In genomic region chr13:46640843-46641242, GRCh38 we compare ENCODE assay signal across 10 cellular contexts.
DNase-seq lines count a peak whose midpoint lies in the region; ATAC-seq and TF ChIP-seq lines count a peak whose summit lies in the region.
"Had no signal": no experiment of that assay in that cellular context is flagged by ENCODE, and none has a peak within 500 bp of the region (broad histone marks: within the 10 kb centered on the region; RNA-seq: fewer than 3 reads in every experiment).

No MANE protein-coding gene starts in this region.

- no peak overlapping the region for H3K27ac Mint-ChIP-seq in activated T-cell treated with anti-CD3 and anti-CD28 coated beads, Interleukin-2, amount 50 U/mL, for 24 hours

- intact Hi-C loops in left ventricle myocardium superior (cut with micrococcal nuclease) = no loop called here

- no peaks in the 10 kb centered on the region for H3K9me3 Mint-ChIP-seq in activated T-cell treated with anti-CD3 and anti-CD28 coated beads, Interleukin-2, amount 50 U/mL, for 24 hours

- peaks cover 25% of the 10 kb centered on the region for H3K4me1 ChIP-seq in smooth muscle cell (ENCODE audit: low read depth)

- H4K20me1 ChIP-seq in smooth muscle cell (ENCODE audit: low read depth) = peaks cover 89% of the 10 kb centered on the region

- H3K4me1 Mint-ChIP-seq in activated T-cell treated with anti-CD3 and anti-CD28 coated beads, Interleukin-2, amount 50 U/mL, for 24 hours (ENCODE audit: low read depth) = peaks cover 41% of the 10 kb centered on the region

- peak overlapping the region; percentile 4 for H3K4me2 ChIP-seq in smooth muscle cell

- no peaks in the 10 kb centered on the region for H3F3A ChIP-seq in smooth muscle cell (ENCODE audit: low read depth)

- H3K9ac ChIP-seq in smooth muscle cell (ENCODE audit: low read depth) = no peak overlapping the region

- H2AFZ ChIP-seq in smooth muscle cell (ENCODE audit: low read depth) = no peak overlapping the region

- no peaks in the 10 kb centered on the region for H3K36me3 Mint-ChIP-seq in activated T-cell treated with anti-CD3 and anti-CD28 coated beads, Interleukin-2, amount 50 U/mL, for 24 hours (ENCODE audit: low read depth)

- ATAC-seq in left ventricle myocardium superior (peak; percentile 13), GM21447 (IDR thresholded peaks at IDR 0.05; ENCODE audit: unreplicated experiment) (no peak)

- no peaks in the 10 kb centered on the region for H3K9me3 ChIP-seq in smooth muscle cell (replicated peaks; ENCODE audit: low read depth)

- no peaks in the 10 kb centered on the region for H3K36me3 ChIP-seq in smooth muscle cell (ENCODE audit: low read depth)

- WGBS in smooth muscle cell (ENCODE audit: low lambda C conversion rate) = 77% methylated on average over 4 of the region's 4 CpGs

- no peaks in the 10 kb centered on the region for H3K27me3 ChIP-seq in smooth muscle cell (ENCODE audit: low read depth)

- peak overlapping the region; percentile 61 for H3K27ac ChIP-seq in smooth muscle cell (ENCODE audit: low read depth)

- peaks cover 98% of the 10 kb centered on the region for H3K79me2 ChIP-seq in smooth muscle cell (ENCODE audit: low read depth)

- H3K27me3 Mint-ChIP-seq in activated T-cell treated with anti-CD3 and anti-CD28 coated beads, Interleukin-2, amount 50 U/mL, for 24 hours = no peaks in the 10 kb centered on the region

- no peak overlapping the region for H3K4me3 ChIP-seq in smooth muscle cell

- TF ChIP-seq CTCF in smooth muscle cell (IDR thresholded peaks at IDR 0.05; ENCODE audit: borderline replicate concordance, insufficient read depth, poor library complexity, severe bottlenecking) = no peak

- no peak overlapping the region for H3K4me3 Mint-ChIP-seq in activated T-cell treated with anti-CD3 and anti-CD28 coated beads, Interleukin-2, amount 50 U/mL, for 24 hours

- DNase-seq in GM03348 (ENCODE audit: low spot score) (peak; percentile 24), amniotic epithelial cell (ENCODE audit: low read depth) (peak; percentile 69), left ventricle myocardium superior (no peak), smooth muscle cell (lab: John Stamatoyannopoulos, UW; ENCODE audit: unreplicated experiment) (no peak), NCI-H2029 (lab: John Stamatoyannopoulos, UW) (no peak), inferior parietal cortex (ENCODE audit: extremely low spot score) (no peak)
- no peak for DNase-seq in activated T-cell treated with anti-CD3 and anti-CD28 coated beads, Interleukin-2, amount 50 U/mL, for 24 hours
- DNase-seq: activated gamma-delta T cell treated with Interleukin-2 at 50 U/mL for 16 hours; stimulated activated CD4-positive, alpha-beta T cell treated with anti-CD3 and anti-CD28 coated beads, Interleukin-2, amount 100 ng/mL, for 24 hours had no signal

Comparison
In these comparisons a context has a peak if more than half of its experiments do, and no peak if none do; other contexts are left out.
1. DNase-seq: peak in GM03348 (single experiment) and amniotic epithelial cell (single experiment); none in left ventricle myocardium superior (single experiment), smooth muscle cell (single experiment), NCI-H2029 (single experiment), activated T-cell treated with anti-CD3 and anti-CD28 coated beads, Interleukin-2, amount 50 U/mL, for 24 hours (single experiment) and inferior parietal cortex (single experiment).